Comparison of ENCODE assay signal across 20 cellular contexts in the genomic region with DNA sequence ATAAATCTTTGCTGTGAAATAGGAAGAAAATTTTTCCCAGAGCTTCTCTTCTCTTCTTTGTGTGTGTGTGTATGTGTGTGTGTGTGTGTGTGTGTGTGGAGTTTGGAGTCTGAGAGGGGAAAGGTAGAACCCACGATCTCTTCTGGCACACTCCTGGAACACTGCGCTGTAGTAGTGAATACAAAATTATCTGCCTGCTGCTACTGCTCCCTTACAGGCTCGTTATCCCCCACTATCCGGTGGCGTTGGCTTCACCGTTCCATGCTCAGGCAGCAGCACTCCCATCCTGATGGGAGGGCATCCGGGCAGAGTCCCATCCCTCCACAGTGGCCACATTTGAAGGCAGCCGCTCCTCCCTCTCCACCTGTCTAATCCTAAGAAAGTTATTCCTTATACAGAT.
"Had no signal": no experiment of that assay in that cellular context is flagged by ENCODE, and none has a peak within 500 bp of the region (broad histone marks: within the 10 kb centered on the region; RNA-seq: fewer than 3 reads in every experiment).

No MANE protein-coding gene starts in this region.

- H3K27ac ChIP-seq: ovary, transverse colon had no signal

- H3K27me3 ChIP-seq: ovary, transverse colon had no signal

- FAIRE-seq: endometrium had no signal

- H3K36me3 ChIP-seq: ovary, transverse colon had no signal

- H3K4me1 ChIP-seq: transverse colon had no signal

- H3K4me3 ChIP-seq: mucosa of descending colon, ovary, transverse colon had no signal

- DNase-seq: activated CD4-positive, alpha-beta T cell treated with anti-CD3 and anti-CD28 coated beads, Interleukin-2, amount 10 ng/mL, durations not matched to agents 7 days and 5 days; activated CD8-positive, alpha-beta T cell treated with anti-CD3 and anti-CD28 coated beads, Interleukin-2, amount 10 ng/mL, durations not matched to agents 7 days and 5 days; activated naive CD4-positive, alpha-beta T cell treated with anti-CD3 and anti-CD28 coated beads, Interleukin-2, amount 10 ng/mL, durations not matched to agents 7 days and 5 days; activated naive CD8-positive, alpha-beta T cell treated with anti-CD3 and anti-CD28 coated beads, Interleukin-2, amount 50 U/mL, for 24 hours; activated T-cell treated with anti-CD3 and anti-CD28 coated beads, Interleukin-2, amount 50 U/mL, for 4 hours; cerebellar nuclear complex; cortex of kidney; erythroblast; foreskin melanocyte; kidney glomerular epithelial cell; mesenchymal stem cell; naive B cell; ovary; stimulated activated CD4-positive, alpha-beta T cell treated with anti-CD3 and anti-CD28 coated beads, Interleukin-2, amount 100 ng/mL, for 24 hours; stimulated activated naive CD8-positive, alpha-beta T cell treated with anti-CD3 and anti-CD28 coated beads, Interleukin-15, Interleukin-2, amounts not matched to agents 100 U/mL and 50 U/mL, for 24 hours; T1000 had no signal

- ATAC-seq: activated CD4-positive, CD25-positive, alpha-beta regulatory T cell treated with anti-CD3 and anti-CD28 coated beads, Interleukin-2, amount 50 U/mL, for 24 hours; activated CD8-positive, alpha-beta T cell treated with anti-CD3 and anti-CD28 coated beads, Interleukin-2, amount 10 ng/mL, durations not matched to agents 7 days and 5 days; activated naive CD8-positive, alpha-beta T cell treated with anti-CD3 and anti-CD28 coated beads, Interleukin-2, amount 50 U/mL, for 24 hours; activated T-cell treated with anti-CD3 and anti-CD28 coated beads, Interleukin-2, amount 50 U/mL, for 4 hours; stimulated activated naive CD8-positive, alpha-beta T cell treated with anti-CD3 and anti-CD28 coated beads, Interleukin-15, Interleukin-2, amounts not matched to agents 100 U/mL and 50 U/mL, for 24 hours had no signal

- H3K9me3 ChIP-seq: mucosa of descending colon, ovary, transverse colon had no signal
